ENCODE assay signal across 8 cellular contexts in the genomic region with DNA sequence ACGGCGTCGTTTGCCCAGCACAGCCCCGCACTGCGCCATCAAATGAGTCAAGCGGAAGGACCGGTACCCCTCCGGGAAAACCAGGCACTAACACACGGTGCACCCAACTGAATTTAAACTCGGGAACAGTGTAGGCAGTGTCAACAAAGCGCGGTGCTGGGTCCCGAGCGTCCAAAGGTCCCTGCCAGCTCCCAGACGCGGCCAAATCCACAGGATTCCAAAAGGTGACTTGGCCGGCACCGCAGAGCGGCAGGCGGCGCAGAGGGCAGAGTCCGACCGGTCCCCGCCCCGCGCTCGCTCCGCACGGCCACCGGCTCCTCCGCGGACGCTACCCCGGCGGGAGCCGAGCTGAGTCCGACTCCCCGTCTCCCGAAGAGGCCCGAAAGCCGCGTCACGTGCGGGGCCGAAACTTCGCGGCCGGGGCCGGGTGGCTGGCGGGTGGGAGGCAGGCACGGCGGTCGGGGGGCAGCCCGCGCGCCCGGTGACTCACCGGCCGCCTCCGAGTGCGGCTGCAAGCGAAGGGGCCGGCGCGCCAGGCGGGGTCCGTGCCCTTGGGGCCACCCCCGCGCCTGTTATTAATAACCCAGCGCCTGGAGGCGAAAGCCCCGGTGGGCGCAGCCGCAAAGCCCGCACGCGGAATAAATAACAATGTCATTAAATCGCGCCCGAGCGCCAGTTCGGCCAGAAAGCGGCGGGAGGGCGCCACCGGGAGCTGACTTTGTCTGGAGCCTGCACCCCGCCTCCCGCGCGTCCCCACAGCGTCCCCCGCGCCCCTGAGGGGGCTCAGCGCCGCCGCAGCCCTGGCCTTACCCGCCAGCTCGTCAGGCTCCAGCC. TPM values are rescaled to one million over a fixed set of nuclear protein-coding genes. Genes with fewer than 3 reads are reported as not detected.
A peak's percentile ranks its signal among the peaks of the same experiment; 100 is the strongest.
DNase-seq lines count a peak whose midpoint lies in the region; ATAC-seq, FAIRE-seq and TF ChIP-seq lines count a peak whose summit lies in the region.

No MANE protein-coding gene starts in this region.

- H4K5ac ChIP-seq in H1 (ENCODE audit: insufficient read length, low read depth, low read length), result peak overlapping the region; percentile 64

- RAD21 ChIA-PET in HCT116 (lab: Charles Lee; ENCODE audit: low non-redundant PET in 1 of 2, low total read pairs in 2 of 2, uncharacterized antibody in 2 of 2, unreplicated experiment in 2 of 2), result interaction anchor here (0.6 to 0.7 kb wide), 5 partner anchors 12 to 371 kb away, joined by 3 to 5 read pairs (median 3); no protein-coding TSS in a partner anchor

- H3K36me3 Mint-ChIP-seq in activated CD4-positive, alpha-beta T cell treated with anti-CD3 and anti-CD28 coated beads, Interleukin-2, amount 10 ng/mL, durations not matched to agents 24 days and 14 days (ENCODE audit: low read depth), result peaks cover 3% of the 10 kb centered on the region

- H3K9ac ChIP-seq in HCT116 (ENCODE audit: low read length), result peak overlapping the region; percentile 77
- H3K9ac ChIP-seq in MM.1S (ENCODE audit: low read length), result peak overlapping the region; percentile 71
- peak overlapping the region; percentile 57 to 82 (median 72); a peak in 6 of 7 replicates for H3K9ac ChIP-seq in H1 (replicated peaks in 1 of 4; ENCODE audit: extremely low read depth in 1 of 4, low read depth in 3 of 4, low read length in 3 of 4)

- no TSS peak for BruUV-seq in HCT116 (replicated peaks; lab: Mats Ljungman, UMichigan)

- POLR2A ChIA-PET in HCT116 (lab: Charles Lee), result no interaction called here
- POLR2A ChIA-PET in H1 (lab: Charles Lee; ENCODE audit: partially characterized antibody), result interaction anchor here (0.8 to 2.0 kb wide), 11 partner anchors 11 to 267 kb away, joined by 3 to 13 read pairs (median 4); no protein-coding TSS in a partner anchor

- peak overlapping the region; percentile 87 for H3K4me3 Mint-ChIP-seq in activated CD4-positive, alpha-beta T cell treated with anti-CD3 and anti-CD28 coated beads, Interleukin-2, amount 10 ng/mL, durations not matched to agents 24 days and 14 days

- no peak for TF ChIP-seq EP300 in H1 (IDR thresholded peaks at IDR 0.05; ENCODE audit: borderline replicate concordance in 1 of 2, low read depth in 2 of 2, low read length in 2 of 2)

- H4K8ac ChIP-seq in H1 (ENCODE audit: extremely low read depth, insufficient read depth, low read length), result peak overlapping the region; percentile 97; the same call in 1 of the 2 replicates

- H3K27me3 ChIP-seq in HCT116 (ENCODE audit: insufficient read depth, low read length) (no peaks in the 10 kb centered on the region), MM.1S (replicated peaks; ENCODE audit: insufficient read depth, low read length) (no peaks in the 10 kb centered on the region), H1 (replicated peaks in 1 of 4; ENCODE audit: control insufficient read depth in 3 of 4, extremely low read depth in 1 of 4, insufficient read depth in 3 of 4, low read length in 3 of 4) (peaks cover 0 to 6% (median 4%) of the 10 kb centered on the region in 4 experiments; a peak in 3 of 7 replicates)

- H2AK5ac ChIP-seq in H1 (ENCODE audit: low read depth, low read length), result no peak overlapping the region

- H2BK120ac ChIP-seq in H1 (replicated peaks; ENCODE audit: low read depth, low read length), result no peak overlapping the region

- H3K23me2 ChIP-seq in H1 (ENCODE audit: low read depth, low read length), result peaks cover 7% of the 10 kb centered on the region

- no peak overlapping the region for H4K91ac ChIP-seq in H1 (replicated peaks; ENCODE audit: insufficient read length, low read length)

- CTCF ChIA-PET in HCT116 (lab: Charles Lee) (no interaction called here), H1 (lab: Charles Lee; ENCODE audit: partially characterized antibody) (interaction anchor here (0.8 to 1.3 kb wide), 3 partner anchors 31 to 188 kb away, joined by 3 to 4 read pairs (median 3); no protein-coding TSS in a partner anchor)

- H3K14ac ChIP-seq in H1 (ENCODE audit: insufficient read length), result no peak overlapping the region

- ATAC-seq in HCT116, result peak; percentile 76

- DNase-seq in activated CD4-positive, alpha-beta T cell treated with anti-CD3 and anti-CD28 coated beads, Interleukin-2, amount 10 ng/mL, durations not matched to agents 24 days and 14 days, result peak; percentile 66
- DNase-seq in activated CD4-positive, alpha-beta T cell treated with anti-CD3 and anti-CD28 coated beads, Interleukin-2, amount 50 U/mL, for 4 hours, result no peak
- peak; percentile 36 for DNase-seq in HCT116 (ENCODE audit: low read depth, low spot score)
- DNase-seq in MM.1S, result peak; percentile 57
- DNase-seq in H1 (ENCODE audit: low read depth in 1 of 2, low spot score in 2 of 2), result peak in 1 of 2 experiments; percentile 84
- peak; percentile 81 to 86 for DNase-seq in lung microvascular endothelial cell (ENCODE audit: low read depth in 2 of 2)
- DNase-seq in stimulated activated CD8-positive, alpha-beta memory T cell treated with anti-CD3 and anti-CD28 coated beads, Interleukin-4, amount 100 ng/mL, for 48 hours, result peak; percentile 60

- intact Hi-C loops in activated CD4-positive, alpha-beta T cell treated with anti-CD3 and anti-CD28 coated beads, Interleukin-2, amount 10 ng/mL, durations not matched to agents 24 days and 14 days (cut with micrococcal nuclease), result no loop called here
- intact Hi-C loops in HCT116 (cut with micrococcal nuclease), result no loop called here

- TF ChIP-seq RAD21 in HCT116 (IDR thresholded peaks at IDR 0.05; ENCODE audit: low read depth), result peak; percentile 34
- TF ChIP-seq RAD21 in H1 (IDR thresholded peaks at IDR 0.05 in 1 of 2, conservative IDR thresholded peaks at IDR 0.05 in 1 of 2; ENCODE audit: low read depth in 2 of 2, low read length in 2 of 2), result 0 out of 4 replicates have a peak, but pooled peaks have one; percentile 2 to 3

- peak; percentile 29 for TF ChIP-seq POLR2A in HCT116 (IDR thresholded peaks at IDR 0.05; ENCODE audit: borderline replicate concordance, extremely low read depth, insufficient read depth, insufficient read length)
- TF ChIP-seq POLR2A in H1 (IDR thresholded peaks at IDR 0.05; ENCODE audit: control extremely low read depth in 1 of 2, low read depth in 2 of 2, low read length in 2 of 2), result no peak; a peak in 1 of 3 replicates

- no peak overlapping the region for H2BK20ac ChIP-seq in H1 (ENCODE audit: low read length)

- WGBS in H1 (ENCODE audit: extremely low coverage in 1 of 2, insufficient coverage in 1 of 2, insufficient read length in 1 of 2, insufficient replicate concordance in 2 of 2, low coverage in 1 of 2, low lambda C conversion rate in 2 of 2, missing lambda C conversion rate in 1 of 2), 2 experiments, result 1% methylated on average over 64 of the region's 98 CpGs; no CpG with 5 or more reads in 1 of the 2 experiments

- H2BK12ac ChIP-seq in H1 (ENCODE audit: low read depth, low read length), result no peak overlapping the region

- H2BK15ac ChIP-seq in H1 (ENCODE audit: low read length), result no peak overlapping the region

- H3K9me2 ChIP-seq in HCT116 (ENCODE audit: insufficient read depth) (no peaks in the 10 kb centered on the region), MM.1S (replicated peaks; ENCODE audit: insufficient read depth, low read length) (no peaks in the 10 kb centered on the region)

- peak overlapping the region; percentile 32 for H3K27ac Mint-ChIP-seq in activated CD4-positive, alpha-beta T cell treated with anti-CD3 and anti-CD28 coated beads, Interleukin-2, amount 10 ng/mL, durations not matched to agents 24 days and 14 days

- H3K9me3 Mint-ChIP-seq in activated CD4-positive, alpha-beta T cell treated with anti-CD3 and anti-CD28 coated beads, Interleukin-2, amount 10 ng/mL, durations not matched to agents 24 days and 14 days, result no peaks in the 10 kb centered on the region

- peaks cover 52% of the 10 kb centered on the region for H3K27me3 Mint-ChIP-seq in activated CD4-positive, alpha-beta T cell treated with anti-CD3 and anti-CD28 coated beads, Interleukin-2, amount 10 ng/mL, durations not matched to agents 24 days and 14 days

- no peak overlapping the region for H3K23ac ChIP-seq in H1 (ENCODE audit: insufficient read length)

- H3F3A ChIP-seq in MM.1S (ENCODE audit: insufficient read depth, low read length), result peaks cover 38% of the 10 kb centered on the region

- peak overlapping the region; percentile 28 for H3K56ac ChIP-seq in H1 (replicated peaks; ENCODE audit: insufficient read length, low read depth, low read length)

- TF ChIP-seq CTCF in HCT116 (IDR thresholded peaks at IDR 0.05 in 2 of 3, conservative IDR thresholded peaks at IDR 0.05 in 1 of 3; ENCODE audit: borderline replicate concordance in 1 of 3, insufficient read depth in 1 of 3, low read depth in 2 of 3, low read length in 2 of 3) (no peak), MM.1S (IDR thresholded peaks at IDR 0.05; ENCODE audit: low read length) (peak; percentile 3; the same call in 1 of the 2 replicates), VCaP (conservative IDR thresholded peaks at IDR 0.05) (peak; percentile 26; the same call in 1 of the 2 replicates), H1 (IDR thresholded peaks at IDR 0.05; ENCODE audit: control extremely low read depth in 1 of 3, insufficient read depth in 1 of 3, low read depth in 1 of 3, low read length in 3 of 3) (0 out of 4 replicates have a peak, but pooled peaks of 1 of the 3 experiments have one; percentile 3)

- H3K79me2 ChIP-seq in HCT116 (ENCODE audit: insufficient read depth, low read length), result peaks cover 45% of the 10 kb centered on the region
- peaks cover 36% of the 10 kb centered on the region for H3K79me2 ChIP-seq in MM.1S (ENCODE audit: low read length)
- H3K79me2 ChIP-seq in H1 (ENCODE audit: control insufficient read depth in 1 of 2, insufficient read depth in 2 of 2, low read length in 2 of 2), result peaks cover 0 to 38% of the 10 kb centered on the region in 2 experiments; a peak in 3 of 4 replicates

- H2AFZ ChIP-seq in HCT116 (ENCODE audit: low read depth, low read length, poor library complexity, severe bottlenecking) (no peak overlapping the region), MM.1S (ENCODE audit: low read length) (peak overlapping the region; percentile 83), H1 (ENCODE audit: low read length) (peak overlapping the region; percentile 69; the same call in 1 of the 2 replicates)

- H3K18ac ChIP-seq in H1 (ENCODE audit: extremely low read depth, low read length), result peak overlapping the region; percentile 95; the same call in 1 of the 2 replicates

- peaks cover 3% of the 10 kb centered on the region; the same call in 1 of the 2 replicates for H3K79me1 ChIP-seq in H1 (ENCODE audit: low read depth, low read length)

- H3K36me3 ChIP-seq in HCT116 (ENCODE audit: control insufficient read depth in 1 of 2, insufficient read depth in 2 of 2, low read length in 2 of 2) (no peaks in the 10 kb centered on the region), MM.1S (replicated peaks; ENCODE audit: insufficient read depth, low read length) (no peaks in the 10 kb centered on the region), H1 (ENCODE audit: control insufficient read depth in 2 of 4, insufficient read depth in 4 of 4, low read length in 3 of 4) (no peaks in the 10 kb centered on the region)

- no peak overlapping the region for H2BK5ac ChIP-seq in H1 (ENCODE audit: low read depth, low read length)

- no peak for FAIRE-seq in H1 (lab: Jason Lieb, UNC)

- peak overlapping the region; percentile 99 for H3K27ac ChIP-seq in HCT116 (ENCODE audit: low read depth, low read length)
- peak overlapping the region; percentile 59; the same call in 1 of the 2 replicates for H3K27ac ChIP-seq in MM.1S (ENCODE audit: low read length)
- peak overlapping the region; percentile 96 for H3K27ac ChIP-seq in VCaP
- H3K27ac ChIP-seq in H1 (ENCODE audit: low read depth, low read length), result peak overlapping the region; percentile 59; the same call in 1 of the 2 replicates

- H3K4me2 ChIP-seq in HCT116 (ENCODE audit: low read length) (peak overlapping the region; percentile 82), MM.1S (ENCODE audit: low read depth, low read length) (peak overlapping the region; percentile 51), H1 (ENCODE audit: insufficient read depth in 1 of 2, low read depth in 2 of 2, low read length in 2 of 2) (peak overlapping the region; percentile 71 to 81)

- peaks cover 7% of the 10 kb centered on the region for H3K4me1 Mint-ChIP-seq in activated CD4-positive, alpha-beta T cell treated with anti-CD3 and anti-CD28 coated beads, Interleukin-2, amount 10 ng/mL, durations not matched to agents 24 days and 14 days

- H3K4ac ChIP-seq in H1 (replicated peaks; ENCODE audit: insufficient read length, low read depth, low read length), result no peak overlapping the region

- H3K9me3 ChIP-seq in HCT116 (ENCODE audit: control insufficient read depth in 1 of 2, insufficient read depth in 1 of 2, low read depth in 1 of 2, low read length in 2 of 2) (no peaks in the 10 kb centered on the region), MM.1S (replicated peaks; ENCODE audit: insufficient read depth, low read length) (no peaks in the 10 kb centered on the region), H1 (ENCODE audit: insufficient read depth in 2 of 2, low read depth in 1 of 2, low read length in 1 of 2) (no peaks in the 10 kb centered on the region)

- H3K4me3 ChIP-seq in HCT116 (replicated peaks in 1 of 2; ENCODE audit: low read depth in 1 of 2, low read length in 2 of 2), result peak overlapping the region; percentile 50 to 74
- H3K4me3 ChIP-seq in MM.1S (ENCODE audit: low read length), result peak overlapping the region; percentile 77
- peak overlapping the region; percentile 82 to 90 (median 85) for H3K4me3 ChIP-seq in H1 (ENCODE audit: extremely low read depth in 1 of 4, insufficient read depth in 2 of 4, low read depth in 3 of 4, low read length in 4 of 4)

- H3K4me1 ChIP-seq in HCT116 (ENCODE audit: control insufficient read depth in 1 of 2, insufficient read depth in 2 of 2, low read length in 2 of 2) (peaks cover 35 to 38% of the 10 kb centered on the region in 2 experiments), MM.1S (ENCODE audit: low read length) (peaks cover 39% of the 10 kb centered on the region), H1 (replicated peaks in 1 of 4; ENCODE audit: control insufficient read depth in 3 of 4, insufficient read depth in 4 of 4, low read length in 3 of 4) (peaks cover 0 to 7% (median 2%) of the 10 kb centered on the region in 4 experiments; a peak in 2 of 7 replicates)

- H4K20me1 ChIP-seq in HCT116 (ENCODE audit: insufficient read depth) (no peaks in the 10 kb centered on the region), MM.1S (ENCODE audit: insufficient read depth, low read length) (no peaks in the 10 kb centered on the region), H1 (replicated peaks in 1 of 2; ENCODE audit: control insufficient read depth in 1 of 2, insufficient read depth in 2 of 2, low read length in 2 of 2) (peaks cover 4 to 8% of the 10 kb centered on the region in 2 experiments)

RNA-seq across cellular contexts. Expression of gene DENND5B, which starts 0.8 kb away (rescaled TPM):
- total RNA-seq in activated CD4-positive, alpha-beta T cell treated with anti-CD3 and anti-CD28 coated beads, Interleukin-2, amount 10 ng/mL, durations not matched to agents 24 days and 14 days, result 0.19 TPM in 1 of 2 replicates, not detected in the other
- 19.2 TPM for total RNA-seq in HCT116 (2021; ENCODE audit: unreplicated experiment)
- polyA plus RNA-seq in HCT116 (2012), result 4.8 and 5.0 TPM in 2 replicates
- total RNA-seq in H1 (2021; fragmentation: NEBNext Ultra II Directional; extraction: Animal tissue kit (Norgen Biotek cat#: 25700)), result 16.2 and 20.2 TPM in 2 replicates
- polyA plus RNA-seq in H1 (2011; rRNA removed), result 7.8 and 13.4 TPM in 2 replicates
- 10.6 TPM for polyA plus RNA-seq in H1 (2011; cell fraction: cytosol; rRNA removed)
- polyA plus RNA-seq in H1 (2011; cell fraction: nucleus; rRNA removed), result 5.9 TPM
- polyA plus RNA-seq in H1 (2012, experiment 1 of 2), result 7.5 to 12.7 TPM (median 9.3 TPM) in 4 replicates
- polyA plus RNA-seq in H1 (2012, experiment 2 of 2), result 7.6 TPM
- polyA plus RNA-seq in H1 (2013, experiment 1 of 2), result 9.4 TPM
- polyA plus RNA-seq in H1 (2013, experiment 2 of 2), result 10.1 TPM
- polyA minus RNA-seq in H1 (2011; rRNA and poly(A)+ RNA removed), result 31.7 and 41.1 TPM in 2 replicates
- 12.5 TPM for polyA minus RNA-seq in H1 (2011; cell fraction: cytosol; rRNA and poly(A)+ RNA removed)
- 17.3 TPM for polyA minus RNA-seq in H1 (2011; cell fraction: nucleus; rRNA and poly(A)+ RNA removed)
- total RNA-seq in lung microvascular endothelial cell, result 5.8 and 7.2 TPM in 2 replicates

Comparison
In these comparisons a context has a peak if more than half of its experiments do, and no peak if none do; other contexts are left out.
1. DNase-seq: peak in activated CD4-positive, alpha-beta T cell treated with anti-CD3 and anti-CD28 coated beads, Interleukin-2, amount 10 ng/mL, durations not matched to agents 24 days and 14 days (single experiment), HCT116 (single experiment), MM.1S (single experiment), lung microvascular endothelial cell (2 of 2) and stimulated activated CD8-positive, alpha-beta memory T cell treated with anti-CD3 and anti-CD28 coated beads, Interleukin-4, amount 100 ng/mL, for 48 hours (single experiment); none in activated CD4-positive, alpha-beta T cell treated with anti-CD3 and anti-CD28 coated beads, Interleukin-2, amount 50 U/mL, for 4 hours (0 of 2).
2. CTCF ChIP-seq: peak in MM.1S (single experiment) and VCaP (single experiment); none in HCT116 (0 of 3).
3. Peak in every context shown above with its lines, with median percentiles within 50 percentile points of each other: H3K27ac ChIP-seq, H3K4me2 ChIP-seq, H3K4me3 ChIP-seq and H3K9ac ChIP-seq.